13 cellular contexts compared by ENCODE assay signal in the genomic region with DNA sequence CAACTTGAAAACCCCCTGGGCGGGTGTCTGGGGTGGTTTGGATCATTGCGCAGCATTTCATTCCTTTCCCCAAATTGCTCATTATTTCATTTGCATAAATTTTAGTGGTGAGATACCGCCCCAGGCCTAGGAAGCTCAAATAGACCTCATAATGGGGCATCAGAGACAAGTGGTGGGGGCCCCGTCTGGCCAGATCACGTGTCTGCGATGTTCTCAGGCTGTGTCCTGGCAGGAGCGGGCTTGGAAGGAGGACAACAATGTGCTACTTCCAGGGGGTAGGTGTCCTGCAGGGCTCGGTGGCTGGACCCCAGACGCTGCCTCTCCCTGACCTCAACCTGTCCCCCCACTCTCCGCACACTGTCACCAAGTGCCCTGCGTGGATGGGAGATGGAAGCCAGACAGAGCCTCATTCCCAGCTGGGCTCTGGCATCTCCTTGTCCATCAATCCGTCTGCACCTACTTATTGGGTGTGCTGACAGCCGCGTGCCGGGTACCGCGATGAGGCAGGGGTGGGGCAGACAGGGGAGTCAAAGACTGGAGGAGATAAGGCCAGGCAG.
"Had no signal": no experiment of that assay in that cellular context is flagged by ENCODE, and none has a peak within 500 bp of the region (broad histone marks: within the 10 kb centered on the region; RNA-seq: fewer than 3 reads in every experiment).

No MANE protein-coding gene starts in this region.

- DNase-seq: activated B cell treated with CpG ODN at 0.5 μM for 24 hours; activated gamma-delta T cell; activated T-cell treated with anti-CD3 and anti-CD28 coated beads, Interleukin-2, amount 50 U/mL, for 4 hours; brain microvascular endothelial cell; dermis blood vessel endothelial cell; mesenchymal stem cell; nephron progenitor cell; ovary; stimulated activated CD4-positive, alpha-beta T cell treated with anti-CD3 and anti-CD28 coated beads, Interleukin-2, amount 100 ng/mL, for 48 hours; T-helper 2 cell had no signal

- H3K27ac ChIP-seq: brain microvascular endothelial cell, left lung, ovary, thoracic aorta had no signal

- H3K27me3 ChIP-seq: brain microvascular endothelial cell, left lung, ovary had no signal

- H3K4me3 ChIP-seq: left lung, ovary, thoracic aorta had no signal

- H3K4me1 ChIP-seq: left lung had no signal

- ATAC-seq: activated T-cell treated with anti-CD3 and anti-CD28 coated beads, Interleukin-2, amount 50 U/mL, for 4 hours; esophagus mucosa; left lung had no signal

- H3K9me3 ChIP-seq: left lung, ovary, thoracic aorta had no signal
